Comparison of ENCODE assay signal across 15 cellular contexts in genomic region chr7:157220916-157221569, GRCh38.
DNase-seq lines count a peak whose midpoint lies in the region; ATAC-seq, FAIRE-seq and TF ChIP-seq lines count a peak whose summit lies in the region.
"Had no signal": no experiment of that assay in that cellular context is flagged by ENCODE, and none has a peak within 500 bp of the region (broad histone marks: within the 10 kb centered on the region; RNA-seq: fewer than 3 reads in every experiment).

No MANE protein-coding gene starts in this region.

- H3K9ac ChIP-seq in K562 (ENCODE audit: insufficient read depth in 1 of 2, low read depth in 2 of 2, low read length in 2 of 2), result no peak overlapping the region

- H3K4me2 ChIP-seq in K562 (ENCODE audit: insufficient read depth, low read length), result no peak overlapping the region

- peaks cover 95% of the 10 kb centered on the region for H3K36me3 ChIP-seq in K562 (ENCODE audit: control insufficient read depth, insufficient read depth, low read length)
- H3K36me3 ChIP-seq in Peyer's patch, result peaks cover 0 to 73% (median 0%) of the 10 kb centered on the region in 3 donors

- POLR2A ChIA-PET in K562 (lab: Yijun Ruan, JAX), result interaction anchor here (0.7 to 2.2 kb wide), 5 partner anchors 9 to 29 kb away, joined by 3 to 9 read pairs (median 4); no protein-coding TSS in a partner anchor

- no peak for ATAC-seq in activated T-cell treated with anti-CD3 and anti-CD28 coated beads, Interleukin-2, amount 50 U/mL, for 72 hours (replicated peaks in 1 of 2)
- ATAC-seq in K562 (peak; percentile 11; the same call in 1 of the 3 replicates), HG03565 (IDR thresholded peaks at IDR 0.05; ENCODE audit: unreplicated experiment) (no peak)
- ATAC-seq: GM12878 had no signal

- TF ChIP-seq CTCF in K562 (IDR thresholded peaks at IDR 0.05 in 2 of 3, conservative IDR thresholded peaks at IDR 0.05 in 1 of 3; ENCODE audit: insufficient read depth in 2 of 3, low read depth in 1 of 3, low read length in 3 of 3) (no peak), nephron progenitor cell (IDR thresholded peaks at IDR 0.05) (no peak), Peyer's patch (IDR thresholded peaks at IDR 0.05) (no peak)

- no peak for TF ChIP-seq RAD21 in K562 (CRISPR knock-in tag; conservative IDR thresholded peaks at IDR 0.05 in 1 of 2, IDR thresholded peaks at IDR 0.05 in 1 of 2)

- peaks cover 93% of the 10 kb centered on the region for H3K36me3 Mint-ChIP-seq in activated T-cell treated with anti-CD3 and anti-CD28 coated beads, Interleukin-2, amount 50 U/mL, for 24 hours (ENCODE audit: low read depth)
- H3K36me3 Mint-ChIP-seq in activated T-cell treated with anti-CD3 and anti-CD28 coated beads, Interleukin-2, amount 50 U/mL, for 72 hours (ENCODE audit: insufficient read depth in 2 of 2), result peaks cover 3 to 27% of the 10 kb centered on the region in 2 donors
- peaks cover 44% of the 10 kb centered on the region for H3K36me3 Mint-ChIP-seq in nephron progenitor cell (ENCODE audit: low read depth)

- H3K27ac ChIP-seq in K562 (ENCODE audit: extremely low read depth, low read depth, low read length), result no peak overlapping the region
- no peak overlapping the region for H3K27ac ChIP-seq in Peyer's patch
- H3K27ac ChIP-seq: C4-2B had no signal

- no peak for TF ChIP-seq POLR2A in K562 (conservative IDR thresholded peaks at IDR 0.05)
- no peak for TF ChIP-seq POLR2A in Peyer's patch (IDR thresholded peaks at IDR 0.05)
- TF ChIP-seq POLR2A in GM12891 (IDR thresholded peaks at IDR 0.05; ENCODE audit: low read depth, low read length), result no peak

- CTCF ChIA-PET in K562 (lab: Yijun Ruan, JAX; ENCODE audit: low intra/inter-chr PET ratio), result no interaction called here

- peak overlapping the region; percentile 22 for H3K27ac Mint-ChIP-seq in activated T-cell treated with anti-CD3 and anti-CD28 coated beads, Interleukin-2, amount 50 U/mL, for 24 hours
- H3K27ac Mint-ChIP-seq in activated T-cell treated with anti-CD3 and anti-CD28 coated beads, Interleukin-2, amount 50 U/mL, for 72 hours, result no peak overlapping the region
- peak overlapping the region; percentile 83 for H3K27ac Mint-ChIP-seq in nephron progenitor cell

- no peak for TF ChIP-seq EP300 in K562 (IDR thresholded peaks at IDR 0.05; ENCODE audit: low read length)

- no peak overlapping the region for H3K4me3 ChIP-seq in K562
- no peak overlapping the region for H3K4me3 ChIP-seq in Peyer's patch
- H3K4me3 ChIP-seq: GM12878 had no signal

- intact Hi-C loops in K562 (cut with micrococcal nuclease), result no loop called here

- no peaks in the 10 kb centered on the region for H3K79me2 ChIP-seq in K562 (ENCODE audit: control insufficient read depth, insufficient read depth, low read length)

- no peak for DNase-seq in activated T-cell treated with anti-CD3 and anti-CD28 coated beads, Interleukin-2, amount 50 U/mL, for 24 hours
- DNase-seq in activated T-cell treated with anti-CD3 and anti-CD28 coated beads, Interleukin-2, amount 50 U/mL, for 72 hours, result no peak
- no peak for DNase-seq in K562 (ENCODE audit: extremely low read depth in 1 of 4, low spot score in 3 of 4)
- DNase-seq in nephron progenitor cell, result no peak
- no peak for DNase-seq in Peyer's patch
- DNase-seq in GM12891 (ENCODE audit: insufficient read length, low spot score), result no peak
- DNase-seq in effector CD4-positive, alpha-beta T cell, result no peak
- DNase-seq: BE2C; CD4-positive, alpha-beta memory T cell; DMS79; GOT3; H9 had no signal

- no peaks in the 10 kb centered on the region for H3K9me1 ChIP-seq in K562 (ENCODE audit: control insufficient read depth, insufficient read depth, low read length)

- H4K20me1 ChIP-seq in K562 (replicated peaks; ENCODE audit: control insufficient read depth, insufficient read depth, low read length), result no peaks in the 10 kb centered on the region

- in situ Hi-C loops in K562 (cut with MboI), result no loop called here

- no peaks in the 10 kb centered on the region for H3K27me3 Mint-ChIP-seq in activated T-cell treated with anti-CD3 and anti-CD28 coated beads, Interleukin-2, amount 50 U/mL, for 24 hours
- no peaks in the 10 kb centered on the region for H3K27me3 Mint-ChIP-seq in activated T-cell treated with anti-CD3 and anti-CD28 coated beads, Interleukin-2, amount 50 U/mL, for 72 hours (ENCODE audit: low read depth)
- no peaks in the 10 kb centered on the region for H3K27me3 Mint-ChIP-seq in nephron progenitor cell (ENCODE audit: low read depth, poor library complexity)
- H3K27me3 Mint-ChIP-seq: CD4-positive, alpha-beta memory T cell had no signal

- no peaks in the 10 kb centered on the region for H3K4me1 ChIP-seq in K562 (replicated peaks in 1 of 2; ENCODE audit: control insufficient read depth in 2 of 2, insufficient read depth in 2 of 2, low read length in 2 of 2)
- H3K4me1 ChIP-seq in Peyer's patch, result no peaks in the 10 kb centered on the region
- H3K4me1 ChIP-seq: BE2C had no signal

- 92% methylated on average over 8 of the region's 8 CpGs for WGBS in K562 (ENCODE audit: insufficient coverage, low coverage, missing lambda C conversion rate)

- H2AFZ ChIP-seq in K562 (ENCODE audit: low read depth, low read length), result no peak overlapping the region

- no peaks in the 10 kb centered on the region for H3K9me3 Mint-ChIP-seq in activated T-cell treated with anti-CD3 and anti-CD28 coated beads, Interleukin-2, amount 50 U/mL, for 24 hours
- no peaks in the 10 kb centered on the region for H3K9me3 Mint-ChIP-seq in activated T-cell treated with anti-CD3 and anti-CD28 coated beads, Interleukin-2, amount 50 U/mL, for 72 hours
- H3K9me3 Mint-ChIP-seq in nephron progenitor cell, result no peaks in the 10 kb centered on the region
- H3K9me3 Mint-ChIP-seq: CD4-positive, alpha-beta memory T cell; H9 had no signal

- H3K4me1 Mint-ChIP-seq in activated T-cell treated with anti-CD3 and anti-CD28 coated beads, Interleukin-2, amount 50 U/mL, for 24 hours (ENCODE audit: low read depth), result peaks cover 6% of the 10 kb centered on the region
- peaks cover 11% of the 10 kb centered on the region for H3K4me1 Mint-ChIP-seq in activated T-cell treated with anti-CD3 and anti-CD28 coated beads, Interleukin-2, amount 50 U/mL, for 72 hours (ENCODE audit: low read depth)
- H3K4me1 Mint-ChIP-seq in nephron progenitor cell, result no peaks in the 10 kb centered on the region
- H3K4me1 Mint-ChIP-seq: H9 had no signal

- H3K9me3 ChIP-seq in K562 (replicated peaks; ENCODE audit: control insufficient read depth, insufficient read depth, low read depth, low read length) (no peaks in the 10 kb centered on the region), Peyer's patch (no peaks in the 10 kb centered on the region)
- H3K9me3 ChIP-seq: BE2C had no signal

- no peak overlapping the region for H3K4me3 Mint-ChIP-seq in activated T-cell treated with anti-CD3 and anti-CD28 coated beads, Interleukin-2, amount 50 U/mL, for 24 hours
- no peak overlapping the region for H3K4me3 Mint-ChIP-seq in activated T-cell treated with anti-CD3 and anti-CD28 coated beads, Interleukin-2, amount 50 U/mL, for 72 hours
- no peak overlapping the region for H3K4me3 Mint-ChIP-seq in nephron progenitor cell
- H3K4me3 Mint-ChIP-seq: CD4-positive, alpha-beta memory T cell; H9 had no signal

- no TSS peak for BruUV-seq in K562 (replicated peaks; lab: Mats Ljungman, UMichigan)

- no peaks in the 10 kb centered on the region for H3K27me3 ChIP-seq in K562 (ENCODE audit: control insufficient read depth in 2 of 2, insufficient read depth in 2 of 2, low read length in 2 of 2)
- no peaks in the 10 kb centered on the region for H3K27me3 ChIP-seq in Peyer's patch
- H3K27me3 ChIP-seq: BE2C had no signal

- FAIRE-seq in K562 (lab: Jason Lieb, UNC) (no peak), GM12891 (lab: Jason Lieb, UNC) (no peak)
- FAIRE-seq: GM12878 had no signal

TF ChIP-seq in K562, 482 proteins besides CTCF, POLR2A, EP300 and RAD21 (continues in another document):
- TF ChIP-seq ILF3 (IDR thresholded peaks at IDR 0.05; ENCODE audit: borderline replicate concordance), result no peak
- TF ChIP-seq ZNF699 (CRISPR knock-in tag; IDR thresholded peaks at IDR 0.05; ENCODE audit: insufficient replicate concordance), result no peak
- TF ChIP-seq, protein P1, sequence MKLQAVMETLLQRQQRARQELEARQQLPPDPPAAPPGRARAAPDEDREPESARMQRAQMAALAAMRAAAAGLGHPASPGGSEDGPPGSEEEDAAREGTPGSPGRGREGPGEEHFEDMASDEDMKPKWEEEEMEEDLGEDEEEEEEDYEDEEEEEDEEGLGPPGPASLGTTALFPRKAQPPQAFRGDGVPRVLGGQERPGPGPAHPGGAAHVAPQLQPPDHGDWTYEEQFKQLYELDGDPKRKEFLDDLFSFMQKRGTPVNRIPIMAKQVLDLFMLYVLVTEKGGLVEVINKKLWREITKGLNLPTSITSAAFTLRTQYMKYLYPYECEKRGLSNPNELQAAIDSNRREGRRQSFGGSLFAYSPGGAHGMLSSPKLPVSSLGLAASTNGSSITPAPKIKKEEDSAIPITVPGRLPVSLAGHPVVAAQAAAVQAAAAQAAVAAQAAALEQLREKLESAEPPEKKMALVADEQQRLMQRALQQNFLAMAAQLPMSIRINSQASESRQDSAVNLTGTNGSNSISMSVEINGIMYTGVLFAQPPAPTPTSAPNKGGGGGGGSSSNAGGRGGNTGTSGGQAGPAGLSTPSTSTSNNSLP (IDR thresholded peaks at IDR 0.05; ENCODE audit: borderline replicate concordance, low read depth, low read length), result no peak
- TF ChIP-seq JUNB (CRISPR knock-in tag; conservative IDR thresholded peaks at IDR 0.05), result no peak

TF ChIP-seq in GM12891, 5 proteins besides CTCF, POLR2A, EP300 and RAD21:
- TF ChIP-seq PAX5 (IDR thresholded peaks at IDR 0.05; ENCODE audit: insufficient read depth, low read length, severe bottlenecking), result no peak
- TF ChIP-seq POLR2AphosphoS5 (IDR thresholded peaks at IDR 0.05; ENCODE audit: low read depth, low read length), result no peak
- TF ChIP-seq TAF1 (IDR thresholded peaks at IDR 0.05; ENCODE audit: low read depth, low read length), result no peak
- TF ChIP-seq SPI1 (IDR thresholded peaks at IDR 0.05; ENCODE audit: low read depth, low read length), result no peak
- no peak for TF ChIP-seq POU2F2 (IDR thresholded peaks at IDR 0.05; ENCODE audit: low read depth, low read length)
